Comparison of ENCODE assay signal across 25 cellular contexts in the genomic region with DNA sequence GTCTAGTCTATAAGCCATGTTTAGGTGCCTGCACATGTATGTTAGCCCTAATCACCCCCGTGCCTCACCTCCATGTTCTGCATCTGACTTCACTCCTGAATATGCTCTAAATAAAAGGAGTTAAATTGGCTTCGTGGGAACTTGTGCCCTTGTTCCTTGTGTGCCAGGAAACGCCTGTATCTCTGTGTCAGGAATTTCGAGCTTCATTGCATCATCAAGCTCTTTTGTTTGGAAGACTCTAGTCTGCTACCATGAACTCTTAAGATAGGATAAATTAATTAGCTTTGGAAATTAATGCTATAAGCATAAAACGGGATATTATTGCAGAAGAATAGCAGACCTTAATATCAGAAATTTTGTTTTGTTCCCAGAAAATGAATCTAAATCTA.
DNase-seq lines count a peak whose midpoint lies in the region; ATAC-seq and TF ChIP-seq lines count a peak whose summit lies in the region.
"Had no signal": no experiment of that assay in that cellular context is flagged by ENCODE, and none has a peak within 500 bp of the region (broad histone marks: within the 10 kb centered on the region; RNA-seq: fewer than 3 reads in every experiment).

No MANE protein-coding gene starts in this region.

- no peaks in the 10 kb centered on the region for H3K27me3 ChIP-seq in GM23338 (ENCODE audit: insufficient read depth)
- no peaks in the 10 kb centered on the region for H3K27me3 ChIP-seq in ascending aorta
- no peaks in the 10 kb centered on the region for H3K27me3 ChIP-seq in gastroesophageal sphincter
- H3K27me3 ChIP-seq in thyroid gland = no peaks in the 10 kb centered on the region

- no peak for TF ChIP-seq POLR2A in gastroesophageal sphincter (IDR thresholded peaks at IDR 0.05)
- no peak for TF ChIP-seq POLR2A in thyroid gland (IDR thresholded peaks at IDR 0.05)

- H3F3A ChIP-seq in GM23338 (replicated peaks; ENCODE audit: low read depth) = no peaks in the 10 kb centered on the region

- intact Hi-C loops in ascending aorta (cut with DNase I) (loop anchor here (5.0 kb wide), 1 partner anchor 262 kb away; no protein-coding TSS in a partner anchor), thyroid gland (cut with DNase I) (no loop called here)

- DNase-seq in GM23338 (ENCODE audit: low spot score) = no peak
- DNase-seq in ascending aorta (ENCODE audit: low spot score in 2 of 2) = no peak
- DNase-seq in putamen (ENCODE audit: low spot score) = peak; percentile 27
- DNase-seq in thyroid gland = no peak
- DNase-seq in glutamatergic neuron = no peak
- no peak for DNase-seq in NCI-H1105 (lab: John Stamatoyannopoulos, UW)
- DNase-seq: AML-193; C1 segment of cervical spinal cord; Calu3; CD8-positive, alpha-beta T cell; DMS53; GDM1; Kasumi-1; NCI-H1048; NCI-H1436; NCI-H187 treated with DMSO at 0.1 percent for 48 hours; NCI-H226; NCI-H510A treated with DMSO at 0.1 percent for 48 hours; NCI-H748 treated with DMSO at 0.1 percent for 48 hours; NK-92 treated with Interleukin-12 subunit alpha and Interleukin-12 subunit beta, amount 100 ng/mL, for 24 hours; SIG-M5; SK-N-SH had no signal

- TF ChIP-seq CTCF in GM23338 (conservative IDR thresholded peaks at IDR 0.05; ENCODE audit: low read depth in 2 of 2) (no peak), ascending aorta (IDR thresholded peaks at IDR 0.05) (no peak), gastroesophageal sphincter (IDR thresholded peaks at IDR 0.05) (no peak), thyroid gland (IDR thresholded peaks at IDR 0.05) (no peak), glutamatergic neuron (IDR thresholded peaks at IDR 0.05; ENCODE audit: partially characterized antibody, unreplicated experiment) (no peak)

- H3K4me1 ChIP-seq in GM23338 (ENCODE audit: insufficient read depth) (peaks cover 50% of the 10 kb centered on the region), ascending aorta (peaks cover 0 to 12% of the 10 kb centered on the region in 2 donors), gastroesophageal sphincter (peaks cover 0 to 25% (median 0%) of the 10 kb centered on the region in 3 donors), thyroid gland (no peaks in the 10 kb centered on the region)

- peak overlapping the region; percentile 5; the same call in 1 of the 2 replicates for H3K4me2 ChIP-seq in GM23338
- H3K4me2 ChIP-seq: SK-N-SH had no signal

- H3K9me3 Mint-ChIP-seq in GM23338 (no peaks in the 10 kb centered on the region), glutamatergic neuron (ENCODE audit: unreplicated experiment) (no peaks in the 10 kb centered on the region)
- H3K9me3 Mint-ChIP-seq: CD8-positive, alpha-beta T cell; IgD-negative memory B cell had no signal

- H3K9me2 ChIP-seq in GM23338 (ENCODE audit: insufficient read depth) = no peaks in the 10 kb centered on the region
- H3K9me2 ChIP-seq: SK-N-SH had no signal

- no peaks in the 10 kb centered on the region for H3K36me3 Mint-ChIP-seq in GM23338 (ENCODE audit: low read depth)
- H3K36me3 Mint-ChIP-seq in glutamatergic neuron (ENCODE audit: unreplicated experiment) = no peaks in the 10 kb centered on the region
- H3K36me3 Mint-ChIP-seq: CD8-positive, alpha-beta T cell; IgD-negative memory B cell had no signal

- H3K27ac ChIP-seq in GM23338 (ENCODE audit: low read depth) (no peak overlapping the region; the same call in 1 of the 2 replicates), ascending aorta (peak overlapping the region; percentile 12 to 28), gastroesophageal sphincter (peak overlapping the region in 3 of 4 donors; percentile 18 to 52 (median 42)), thyroid gland (no peak overlapping the region)
- H3K27ac ChIP-seq: RWPE1 had no signal

- TF ChIP-seq EP300 in gastroesophageal sphincter (IDR thresholded peaks at IDR 0.05) = no peak

- H3K27me3 Mint-ChIP-seq in GM23338 (ENCODE audit: insufficient read depth, low read depth, poor library complexity) (no peaks in the 10 kb centered on the region), glutamatergic neuron (ENCODE audit: unreplicated experiment) (no peaks in the 10 kb centered on the region)
- H3K27me3 Mint-ChIP-seq: IgD-negative memory B cell had no signal

- H3K4me1 Mint-ChIP-seq in GM23338 (peaks cover 12% of the 10 kb centered on the region), glutamatergic neuron (ENCODE audit: low read depth, unreplicated experiment) (no peaks in the 10 kb centered on the region)
- H3K4me1 Mint-ChIP-seq: IgD-negative memory B cell had no signal

- peaks cover 16% of the 10 kb centered on the region for H4K20me1 ChIP-seq in GM23338 (replicated peaks; ENCODE audit: insufficient read depth)

- peaks cover 87% of the 10 kb centered on the region for H3K79me2 ChIP-seq in GM23338 (replicated peaks; ENCODE audit: insufficient read depth)

- ATAC-seq in GM23338 (no peak), gastroesophageal sphincter (peak; percentile 35)
- ATAC-seq: CD8-positive, alpha-beta T cell had no signal

- no peak overlapping the region for H3K4me3 Mint-ChIP-seq in GM23338
- H3K4me3 Mint-ChIP-seq in glutamatergic neuron (ENCODE audit: unreplicated experiment) = no peak overlapping the region
- H3K4me3 Mint-ChIP-seq: CD8-positive, alpha-beta T cell; IgD-negative memory B cell had no signal

- 46 to 49% methylated on average over 5 of the region's 5 CpGs for WGBS in gastroesophageal sphincter (ENCODE audit: low coverage in 1 of 2), 2 donors
- 41 to 49% methylated on average over 5 of the region's 5 CpGs for WGBS in thyroid gland, 2 donors

- H3K36me3 ChIP-seq in GM23338 (ENCODE audit: insufficient read depth) (no peaks in the 10 kb centered on the region), ascending aorta (no peaks in the 10 kb centered on the region), gastroesophageal sphincter (no peaks in the 10 kb centered on the region), thyroid gland (no peaks in the 10 kb centered on the region)

- H3K9me3 ChIP-seq in ascending aorta (no peaks in the 10 kb centered on the region), gastroesophageal sphincter (no peaks in the 10 kb centered on the region), thyroid gland (no peaks in the 10 kb centered on the region)
- H3K9me3 ChIP-seq: SK-N-SH had no signal

- H3K27ac Mint-ChIP-seq in GM23338 (peak overlapping the region; percentile 34), glutamatergic neuron (ENCODE audit: unreplicated experiment) (no peak overlapping the region)
- H3K27ac Mint-ChIP-seq: CD8-positive, alpha-beta T cell; IgD-negative memory B cell had no signal

- H3K4me3 ChIP-seq in GM23338 (no peak overlapping the region), ascending aorta (no peak overlapping the region), gastroesophageal sphincter (no peak overlapping the region), thyroid gland (replicated peaks in 1 of 3) (no peak overlapping the region)

- no peak overlapping the region for H2AFZ ChIP-seq in GM23338

TF ChIP-seq in GM23338, 12 proteins besides CTCF, POLR2A, EP300 and RAD21 (continues in another document):
- TF ChIP-seq EZH2phosphoT487 (IDR thresholded peaks at IDR 0.05; ENCODE audit: unreplicated experiment) (no peak), ETS1 (IDR thresholded peaks at IDR 0.05) (no peak), STAT1 (IDR thresholded peaks at IDR 0.05; ENCODE audit: unreplicated experiment) (no peak), JUNB (IDR thresholded peaks at IDR 0.05; ENCODE audit: unreplicated experiment) (no peak)
- TF ChIP-seq, protein P1, sequence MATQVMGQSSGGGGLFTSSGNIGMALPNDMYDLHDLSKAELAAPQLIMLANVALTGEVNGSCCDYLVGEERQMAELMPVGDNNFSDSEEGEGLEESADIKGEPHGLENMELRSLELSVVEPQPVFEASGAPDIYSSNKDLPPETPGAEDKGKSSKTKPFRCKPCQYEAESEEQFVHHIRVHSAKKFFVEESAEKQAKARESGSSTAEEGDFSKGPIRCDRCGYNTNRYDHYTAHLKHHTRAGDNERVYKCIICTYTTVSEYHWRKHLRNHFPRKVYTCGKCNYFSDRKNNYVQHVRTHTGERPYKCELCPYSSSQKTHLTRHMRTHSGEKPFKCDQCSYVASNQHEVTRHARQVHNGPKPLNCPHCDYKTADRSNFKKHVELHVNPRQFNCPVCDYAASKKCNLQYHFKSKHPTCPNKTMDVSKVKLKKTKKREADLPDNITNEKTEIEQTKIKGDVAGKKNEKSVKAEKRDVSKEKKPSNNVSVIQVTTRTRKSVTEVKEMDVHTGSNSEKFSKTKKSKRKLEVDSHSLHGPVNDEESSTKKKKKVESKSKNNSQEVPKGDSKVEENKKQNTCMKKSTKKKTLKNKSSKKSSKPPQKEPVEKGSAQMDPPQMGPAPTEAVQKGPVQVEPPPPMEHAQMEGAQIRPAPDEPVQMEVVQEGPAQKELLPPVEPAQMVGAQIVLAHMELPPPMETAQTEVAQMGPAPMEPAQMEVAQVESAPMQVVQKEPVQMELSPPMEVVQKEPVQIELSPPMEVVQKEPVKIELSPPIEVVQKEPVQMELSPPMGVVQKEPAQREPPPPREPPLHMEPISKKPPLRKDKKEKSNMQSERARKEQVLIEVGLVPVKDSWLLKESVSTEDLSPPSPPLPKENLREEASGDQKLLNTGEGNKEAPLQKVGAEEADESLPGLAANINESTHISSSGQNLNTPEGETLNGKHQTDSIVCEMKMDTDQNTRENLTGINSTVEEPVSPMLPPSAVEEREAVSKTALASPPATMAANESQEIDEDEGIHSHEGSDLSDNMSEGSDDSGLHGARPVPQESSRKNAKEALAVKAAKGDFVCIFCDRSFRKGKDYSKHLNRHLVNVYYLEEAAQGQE (IDR thresholded peaks at IDR 0.05; ENCODE audit: unreplicated experiment) = no peak

Comparison
In these comparisons a context has a peak if more than half of its experiments do, and no peak if none do; other contexts are left out.
1. H3K27ac ChIP-seq: peak in ascending aorta (2 of 2) and gastroesophageal sphincter (3 of 4); none in GM23338 (single experiment) and thyroid gland (0 of 3).